35 cellular contexts compared by ENCODE assay signal in genomic region chr4:140748171-140748570, GRCh38. TPM values are rescaled to one million over a fixed set of nuclear protein-coding genes. Genes with fewer than 3 reads are reported as not detected.
"Had no signal": no experiment of that assay in that cellular context is flagged by ENCODE, and none has a peak within 500 bp of the region (broad histone marks: within the 10 kb centered on the region; RNA-seq: fewer than 3 reads in every experiment).

No MANE protein-coding gene starts in this region.

- DNase-seq: activated CD4-positive, alpha-beta memory T cell treated with anti-CD3 and anti-CD28 coated beads, Interleukin-2, amount 10 ng/mL, durations not matched to agents 7 days and 5 days; activated CD4-positive, alpha-beta T cell treated with anti-CD3 and anti-CD28 coated beads for 1 hour; activated CD4-positive, alpha-beta T cell treated with anti-CD3 and anti-CD28 coated beads for 4 hours; activated CD4-positive, alpha-beta T cell treated with anti-CD3 and anti-CD28 coated beads, Interleukin-2, amount 10 ng/mL, durations not matched to agents 7 days and 5 days; activated CD4-positive, alpha-beta T cell treated with anti-CD3 and anti-CD28 coated beads, Interleukin-2, amount 50 U/mL, for 4 hours; activated CD8-positive, alpha-beta memory T cell treated with anti-CD3 and anti-CD28 coated beads, Interleukin-2, amount 50 U/mL, for 48 hours; activated gamma-delta T cell; activated naive CD4-positive, alpha-beta T cell; activated naive CD4-positive, alpha-beta T cell treated with anti-CD3 and anti-CD28 coated beads, Interleukin-2, amount 50 U/mL, for 16 hours; activated naive CD8-positive, alpha-beta T cell treated with anti-CD3 and anti-CD28 coated beads for 36 hours; activated naive CD8-positive, alpha-beta T cell treated with anti-CD3 and anti-CD28 coated beads, Interleukin-2, amount 50 U/mL, for 24 hours; activated T-cell treated with anti-CD3 and anti-CD28 coated beads for 4 hours; activated T-cell treated with anti-CD3 and anti-CD28 coated beads, Interleukin-2, amount 50 U/mL, for 24 hours; activated T-cell treated with anti-CD3 and anti-CD28 coated beads, Interleukin-2, amount 50 U/mL, for 72 hours; adrenal gland; amygdala; aorta; central memory CD4-positive, alpha-beta T cell; cerebellar nuclear complex; dorsolateral prefrontal cortex; effector memory CD4-positive, alpha-beta T cell; endodermal cell; foreskin fibroblast; gastrocnemius medialis; glutamatergic neuron; heart left ventricle; T-helper 1 cell; T-helper 17 cell had no signal

- H3K36me3 Mint-ChIP-seq: activated naive CD8-positive, alpha-beta T cell treated with anti-CD3 and anti-CD28 coated beads for 36 hours had no signal

- H3K27ac Mint-ChIP-seq: activated CD4-positive, alpha-beta memory T cell treated with anti-CD3 and anti-CD28 coated beads, Interleukin-2, amount 10 ng/mL, durations not matched to agents 7 days and 5 days; activated CD4-positive, alpha-beta T cell treated with anti-CD3 and anti-CD28 coated beads, Interleukin-2, amount 10 ng/mL, durations not matched to agents 7 days and 5 days; activated naive CD8-positive, alpha-beta T cell treated with anti-CD3 and anti-CD28 coated beads for 36 hours; activated naive CD8-positive, alpha-beta T cell treated with anti-CD3 and anti-CD28 coated beads, Interleukin-2, amount 50 U/mL, for 24 hours; activated T-cell treated with anti-CD3 and anti-CD28 coated beads, Interleukin-2, amount 50 U/mL, for 24 hours; activated T-cell treated with anti-CD3 and anti-CD28 coated beads, Interleukin-2, amount 50 U/mL, for 72 hours; brain; dendritic cell treated with granulocyte-macrophage colony-stimulating factor and Interleukin-4, amounts not matched to agents 40 ng/mL and 50 ng/mL, for 4 days; endodermal cell; T-helper 17 cell; T-helper 2 cell treated with Interferon-gamma antibody and Interleukin-4, amounts not matched to agents 5 μg/mL and 100 μg/mL, for 36 hours had no signal

- H3K9me3 Mint-ChIP-seq: activated CD4-positive, alpha-beta memory T cell treated with anti-CD3 and anti-CD28 coated beads, Interleukin-2, amount 10 ng/mL, durations not matched to agents 7 days and 5 days; activated CD4-positive, alpha-beta T cell treated with anti-CD3 and anti-CD28 coated beads, Interleukin-2, amount 10 ng/mL, durations not matched to agents 7 days and 5 days; T-helper 2 cell treated with Interferon-gamma antibody and Interleukin-4, amounts not matched to agents 5 μg/mL and 100 μg/mL, for 36 hours had no signal

- H3K27me3 ChIP-seq: adrenal gland, breast epithelium, cardiac muscle cell, heart left ventricle had no signal

- H3K27ac ChIP-seq: adrenal gland, breast epithelium, cardiac muscle cell, coronary artery, dorsolateral prefrontal cortex, gastrocnemius medialis, heart left ventricle had no signal

- H3K36me3 ChIP-seq: adrenal gland, breast epithelium, cardiac muscle cell, gastrocnemius medialis, heart left ventricle had no signal

- H3K4me3 ChIP-seq: adrenal gland, breast epithelium, cardiac muscle cell, coronary artery, dorsolateral prefrontal cortex, gastrocnemius medialis, heart left ventricle had no signal

- H3K27me3 Mint-ChIP-seq: brain had no signal

- H3K4me3 Mint-ChIP-seq: activated CD4-positive, alpha-beta memory T cell treated with anti-CD3 and anti-CD28 coated beads, Interleukin-2, amount 10 ng/mL, durations not matched to agents 7 days and 5 days; activated CD4-positive, alpha-beta T cell treated with anti-CD3 and anti-CD28 coated beads, Interleukin-2, amount 10 ng/mL, durations not matched to agents 7 days and 5 days; activated naive CD8-positive, alpha-beta T cell treated with anti-CD3 and anti-CD28 coated beads for 36 hours; activated naive CD8-positive, alpha-beta T cell treated with anti-CD3 and anti-CD28 coated beads, Interleukin-2, amount 50 U/mL, for 24 hours; activated T-cell treated with anti-CD3 and anti-CD28 coated beads, Interleukin-2, amount 50 U/mL, for 24 hours; activated T-cell treated with anti-CD3 and anti-CD28 coated beads, Interleukin-2, amount 50 U/mL, for 72 hours; brain; dendritic cell treated with granulocyte-macrophage colony-stimulating factor and Interleukin-4, amounts not matched to agents 40 ng/mL and 50 ng/mL, for 4 days; endodermal cell; T-helper 17 cell; T-helper 2 cell treated with Interferon-gamma antibody and Interleukin-4, amounts not matched to agents 5 μg/mL and 100 μg/mL, for 36 hours had no signal

- ATAC-seq: activated naive CD8-positive, alpha-beta T cell treated with anti-CD3 and anti-CD28 coated beads, Interleukin-2, amount 50 U/mL, for 24 hours; activated T-cell treated with anti-CD3 and anti-CD28 coated beads, Interleukin-2, amount 50 U/mL, for 72 hours; esophagus mucosa; gastrocnemius medialis; heart left ventricle; T-helper 17 cell had no signal

- H3K4me1 ChIP-seq: gastrocnemius medialis had no signal

- H3K4me1 Mint-ChIP-seq: activated CD4-positive, alpha-beta memory T cell treated with anti-CD3 and anti-CD28 coated beads, Interleukin-2, amount 10 ng/mL, durations not matched to agents 7 days and 5 days; activated CD4-positive, alpha-beta T cell treated with anti-CD3 and anti-CD28 coated beads, Interleukin-2, amount 10 ng/mL, durations not matched to agents 7 days and 5 days; activated naive CD8-positive, alpha-beta T cell treated with anti-CD3 and anti-CD28 coated beads for 36 hours; activated naive CD8-positive, alpha-beta T cell treated with anti-CD3 and anti-CD28 coated beads, Interleukin-2, amount 50 U/mL, for 24 hours; T-helper 17 cell had no signal

- H3K9me3 ChIP-seq: adrenal gland, gastrocnemius medialis had no signal

RNA-seq across cellular contexts. Expression of gene TBC1D9, which starts 8.0 kb away (rescaled TPM):
- total RNA-seq: activated T-cell treated with anti-CD3 and anti-CD28 coated beads, Interleukin-2, amount 50 U/mL, for 72 hours had no signal
